ENCODE assay signal across 8 cellular contexts in genomic region chr17:82050761-82051641, GRCh38. TPM values are rescaled to one million over a fixed set of nuclear protein-coding genes. Genes with fewer than 3 reads are reported as not detected.
A peak's percentile ranks its signal among the peaks of the same experiment; 100 is the strongest.
DNase-seq lines count a peak whose midpoint lies in the region; ATAC-seq lines count a peak whose summit lies in the region.

No MANE protein-coding gene starts in this region.

- H3K36me3 ChIP-seq in ES-I3 (ENCODE audit: insufficient read depth, low read length) = peaks cover 5% of the 10 kb centered on the region
- peaks cover 26% of the 10 kb centered on the region for H3K36me3 ChIP-seq in ectodermal cell (ENCODE audit: control insufficient read depth, insufficient read depth, low read length)
- H3K36me3 ChIP-seq in mucosa of stomach (ENCODE audit: control insufficient read depth, insufficient read depth, low read length) = peaks cover 7% of the 10 kb centered on the region

- H3K4me3 ChIP-seq in Jurkat, Clone E6-1 (ENCODE audit: low read length) = peak overlapping the region; percentile 55
- H3K4me3 ChIP-seq in ectodermal cell (ENCODE audit: insufficient read depth, low read depth, low read length) (peak overlapping the region; percentile 62), mucosa of stomach (ENCODE audit: low read length) (peak overlapping the region; percentile 17)

- H3K27me3 ChIP-seq in ectodermal cell (ENCODE audit: control insufficient read depth, insufficient read depth, low read length, poor library complexity, severe bottlenecking) (no peaks in the 10 kb centered on the region), mucosa of stomach (ENCODE audit: control insufficient read depth, insufficient read depth, low read length) (no peaks in the 10 kb centered on the region)

- WGBS in ectodermal cell, 2 experiments = 20 to 22% methylated on average over 79 of the region's 79 CpGs

- H3K9ac ChIP-seq in ES-I3 (ENCODE audit: low read depth, low read length) (peak overlapping the region; percentile 64), mucosa of stomach (ENCODE audit: low read length) (peak overlapping the region; percentile 73)

- DNase-seq in Jurkat, Clone E6-1 (ENCODE audit: low read depth, low spot score) = no peak
- DNase-seq in NCI-H2029 (lab: John Stamatoyannopoulos, UW) (no peak), DMS53 treated with DMSO at 0.1 percent for 48 hours (lab: John Stamatoyannopoulos, UW; ENCODE audit: unreplicated experiment) (no peak)
- no peak for DNase-seq in stimulated activated CD4-positive, alpha-beta T cell treated with anti-CD3 and anti-CD28 coated beads, Interleukin-1b, Interleukin-23, amount 100 ng/mL, for 48 hours

- no peaks in the 10 kb centered on the region; the same call in 1 of the 2 replicates for H3K4me1 ChIP-seq in ES-I3 (ENCODE audit: insufficient read depth, low read length)
- H3K4me1 ChIP-seq in ectodermal cell (ENCODE audit: control insufficient read depth, insufficient read depth, low read length) = peaks cover 8% of the 10 kb centered on the region
- H3K4me1 ChIP-seq in mucosa of stomach (ENCODE audit: control insufficient read depth, insufficient read depth, low read length) = peaks cover 23% of the 10 kb centered on the region

- H3K9me3 ChIP-seq in ES-I3 (ENCODE audit: control insufficient read depth, insufficient read depth, low read length) (no peaks in the 10 kb centered on the region), ectodermal cell (ENCODE audit: control insufficient read depth, low read length) (no peaks in the 10 kb centered on the region), mucosa of stomach (ENCODE audit: control insufficient read depth, low read length) (no peaks in the 10 kb centered on the region)

- H3K27ac ChIP-seq in ectodermal cell (ENCODE audit: insufficient read depth, low read depth, low read length, poor library complexity, severe bottlenecking) = no peak overlapping the region

- ATAC-seq in HG02852 (IDR thresholded peaks at IDR 0.05; ENCODE audit: unreplicated experiment) = no peak

RNA-seq across cellular contexts. Expression of gene RFNG, which starts 0.6 kb away (rescaled TPM):
- polyA plus RNA-seq in Jurkat, Clone E6-1 (2012; ENCODE audit: insufficient read depth, insufficient read length) = 30.1 TPM
- polyA plus RNA-seq in ectodermal cell (2013, experiment 1 of 4) = 40.9 TPM
- 35.2 TPM for polyA plus RNA-seq in ectodermal cell (2013, experiment 2 of 4)
- 32.7 TPM for polyA plus RNA-seq in ectodermal cell (2013, experiment 3 of 4)
- 41.1 TPM for polyA plus RNA-seq in ectodermal cell (2013, experiment 4 of 4)

RNA-seq across cellular contexts. Expression of gene GPS1, which starts 0.7 kb away (rescaled TPM):
- polyA plus RNA-seq in Jurkat, Clone E6-1 (2012; ENCODE audit: insufficient read depth, insufficient read length) = 123 TPM
- polyA plus RNA-seq in ectodermal cell (2013, experiment 1 of 4) = 141 TPM
- 137 TPM for polyA plus RNA-seq in ectodermal cell (2013, experiment 2 of 4)
- polyA plus RNA-seq in ectodermal cell (2013, experiment 3 of 4) = 109 TPM
- 113 TPM for polyA plus RNA-seq in ectodermal cell (2013, experiment 4 of 4)

RNA-seq across cellular contexts. Expression of gene DCXR, which starts 13.5 kb away (rescaled TPM):
- 207 TPM for polyA plus RNA-seq in Jurkat, Clone E6-1 (2012; ENCODE audit: insufficient read depth, insufficient read length)
- 63.2 TPM for polyA plus RNA-seq in ectodermal cell (2013, experiment 1 of 4)
- 55.2 TPM for polyA plus RNA-seq in ectodermal cell (2013, experiment 2 of 4)
- polyA plus RNA-seq in ectodermal cell (2013, experiment 3 of 4) = 60.7 TPM
- polyA plus RNA-seq in ectodermal cell (2013, experiment 4 of 4) = 61.4 TPM

RNA-seq across cellular contexts. Expression of gene DUS1L, which starts 14.6 kb away (rescaled TPM):
- polyA plus RNA-seq in Jurkat, Clone E6-1 (2012; ENCODE audit: insufficient read depth, insufficient read length) = 228 TPM
- 91.9 TPM for polyA plus RNA-seq in ectodermal cell (2013, experiment 1 of 4)
- polyA plus RNA-seq in ectodermal cell (2013, experiment 2 of 4) = 75.3 TPM
- 71.2 TPM for polyA plus RNA-seq in ectodermal cell (2013, experiment 3 of 4)
- polyA plus RNA-seq in ectodermal cell (2013, experiment 4 of 4) = 77.5 TPM

RNA-seq across cellular contexts. Expression of gene RAC3, which starts 19.5 kb away (rescaled TPM):
- polyA plus RNA-seq in Jurkat, Clone E6-1 (2012; ENCODE audit: insufficient read depth, insufficient read length) = 80.4 TPM
- polyA plus RNA-seq in ectodermal cell (2013, experiment 1 of 4) = 82.3 TPM
- 64.4 TPM for polyA plus RNA-seq in ectodermal cell (2013, experiment 2 of 4)
- polyA plus RNA-seq in ectodermal cell (2013, experiment 3 of 4) = 63.3 TPM
- polyA plus RNA-seq in ectodermal cell (2013, experiment 4 of 4) = 56.0 TPM
